ENCODE assay signal across 8 cellular contexts in the genomic region with DNA sequence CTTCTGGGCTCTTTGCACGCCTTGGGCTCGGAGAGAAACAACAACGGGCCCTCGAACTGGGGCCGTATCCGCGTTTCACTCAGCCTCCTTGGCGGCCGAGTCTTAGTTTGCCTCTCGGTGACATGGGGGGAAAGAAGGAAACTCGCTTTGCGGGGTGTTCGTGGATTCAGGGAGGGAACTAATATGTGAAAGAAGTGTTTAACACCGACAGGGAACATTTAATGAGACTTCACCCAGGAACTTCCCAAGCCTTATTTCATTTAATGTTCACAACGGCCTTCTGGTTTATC. TPM values are rescaled to one million over a fixed set of nuclear protein-coding genes. Genes with fewer than 3 reads are reported as not detected.
DNase-seq lines count a peak whose midpoint lies in the region; ATAC-seq lines count a peak whose summit lies in the region.

No MANE protein-coding gene starts in this region.

- no peak for ATAC-seq in activated naive CD4-positive, alpha-beta T cell treated with anti-CD3 and anti-CD28 coated beads, Interleukin-2, amount 50 U/mL, for 72 hours
- no peak for ATAC-seq in stimulated activated naive B cell treated with anti-CD40 and anti-IgM and Interleukin-4, amounts not matched to agents 10 μg/mL and 1 μg/mL and 100 μg/mL, for 72 hours (replicated peaks)
- ATAC-seq in HG02763 (IDR thresholded peaks at IDR 0.05; ENCODE audit: unreplicated experiment) (no peak), GM18867 (IDR thresholded peaks at IDR 0.05; ENCODE audit: unreplicated experiment) (no peak)

- H3K27me3 ChIP-seq in HUES6 (ENCODE audit: control insufficient read depth, insufficient read depth, low read length), result no peaks in the 10 kb centered on the region
- no peaks in the 10 kb centered on the region for H3K27me3 ChIP-seq in iPS-20b (ENCODE audit: insufficient read depth, low read length)

- no peaks in the 10 kb centered on the region for H3K27me3 Mint-ChIP-seq in stimulated activated naive B cell treated with anti-CD40 and anti-IgM and Interleukin-4, amounts not matched to agents 10 μg/mL and 1 μg/mL and 100 μg/mL, for 72 hours

- H3K9me3 ChIP-seq in HUES6 (ENCODE audit: control insufficient read depth, insufficient read depth, low read depth, low read length), result no peaks in the 10 kb centered on the region
- H3K9me3 ChIP-seq in iPS-20b (ENCODE audit: insufficient read depth, low read depth, low read length), result no peaks in the 10 kb centered on the region

- H3K4me1 ChIP-seq in HUES6 (ENCODE audit: control insufficient read depth, insufficient read depth, low read length) (peaks cover 29% of the 10 kb centered on the region), iPS-20b (ENCODE audit: insufficient read depth, low read length) (0 out of 2 replicates have a peak, but pooled peaks cover 10% of the 10 kb centered on the region)

- H3K36me3 Mint-ChIP-seq in activated naive CD4-positive, alpha-beta T cell treated with anti-CD3 and anti-CD28 coated beads, Interleukin-2, amount 50 U/mL, for 72 hours, result peaks cover 31 to 32% of the 10 kb centered on the region in 2 donors
- peaks cover 17 to 24% of the 10 kb centered on the region in 2 donors for H3K36me3 Mint-ChIP-seq in stimulated activated naive B cell treated with anti-CD40 and anti-IgM and Interleukin-4, amounts not matched to agents 10 μg/mL and 1 μg/mL and 100 μg/mL, for 72 hours

- H3K36me3 ChIP-seq in HUES6 (ENCODE audit: control insufficient read depth, insufficient read depth, low read length) (no peaks in the 10 kb centered on the region), iPS-20b (ENCODE audit: insufficient read depth, low read depth, low read length) (no peaks in the 10 kb centered on the region)

- H3K27ac Mint-ChIP-seq in activated naive CD4-positive, alpha-beta T cell treated with anti-CD3 and anti-CD28 coated beads, Interleukin-2, amount 50 U/mL, for 72 hours, result peak overlapping the region; percentile 97
- H3K27ac Mint-ChIP-seq in stimulated activated naive B cell treated with anti-CD40 and anti-IgM and Interleukin-4, amounts not matched to agents 10 μg/mL and 1 μg/mL and 100 μg/mL, for 72 hours, result peak overlapping the region; percentile 99

- DNase-seq in activated naive CD4-positive, alpha-beta T cell treated with anti-CD3 and anti-CD28 coated beads, Interleukin-2, amount 50 U/mL, for 72 hours (ENCODE audit: low spot score in 2 of 2), result no peak
- no peak for DNase-seq in stimulated activated naive B cell treated with anti-CD40 and anti-IgM and Interleukin-4, amounts not matched to agents 10 μg/mL and 1 μg/mL and 100 μg/mL, for 72 hours
- no peak for DNase-seq in stimulated activated CD4-positive, alpha-beta T cell treated with anti-CD3 and anti-CD28 coated beads, Interleukin-2, amount 100 ng/mL, for 48 hours
- no peak for DNase-seq in GM03348 (ENCODE audit: low spot score)

- H3K9ac ChIP-seq in HUES6 (ENCODE audit: low read length) (peak overlapping the region; percentile 98), iPS-20b (ENCODE audit: low read depth, low read length) (peak overlapping the region; percentile 96)

- no peaks in the 10 kb centered on the region for H3K9me3 Mint-ChIP-seq in activated naive CD4-positive, alpha-beta T cell treated with anti-CD3 and anti-CD28 coated beads, Interleukin-2, amount 50 U/mL, for 72 hours
- peaks cover 0 to 2% of the 10 kb centered on the region in 2 donors for H3K9me3 Mint-ChIP-seq in stimulated activated naive B cell treated with anti-CD40 and anti-IgM and Interleukin-4, amounts not matched to agents 10 μg/mL and 1 μg/mL and 100 μg/mL, for 72 hours

- H3K4me3 ChIP-seq in HUES6 (ENCODE audit: low read depth, low read length) (peak overlapping the region; percentile 83), iPS-20b (ENCODE audit: low read length) (peak overlapping the region; percentile 91)

- peak overlapping the region; percentile 85 to 94 for H3K4me3 Mint-ChIP-seq in stimulated activated naive B cell treated with anti-CD40 and anti-IgM and Interleukin-4, amounts not matched to agents 10 μg/mL and 1 μg/mL and 100 μg/mL, for 72 hours

- H3K27ac ChIP-seq in HUES6 (ENCODE audit: low read depth, low read length) (peak overlapping the region; percentile 99), iPS-20b (ENCODE audit: low read length) (no peak overlapping the region)

- H3K4me1 Mint-ChIP-seq in stimulated activated naive B cell treated with anti-CD40 and anti-IgM and Interleukin-4, amounts not matched to agents 10 μg/mL and 1 μg/mL and 100 μg/mL, for 72 hours, result peaks cover 47 to 72% of the 10 kb centered on the region in 2 donors

RNA-seq across cellular contexts. Expression of a gene that starts 0.9 kb away (rescaled TPM):
- total RNA-seq in activated naive CD4-positive, alpha-beta T cell treated with anti-CD3 and anti-CD28 coated beads, Interleukin-2, amount 50 U/mL, for 72 hours, result 100 to 1,000 TPM; 125 to 148 TPM
